In genomic region chr6:32944265-32944664, GRCh38 we compare ENCODE assay signal across 9 cellular contexts. TPM values are rescaled to one million over a fixed set of nuclear protein-coding genes. Genes with fewer than 3 reads are reported as not detected.
DNase-seq lines count a peak whose midpoint lies in the region; ATAC-seq and TF ChIP-seq lines count a peak whose summit lies in the region.
"Had no signal": no experiment of that assay in that cellular context is flagged by ENCODE, and none has a peak within 500 bp of the region (broad histone marks: within the 10 kb centered on the region; RNA-seq: fewer than 3 reads in every experiment).

No MANE protein-coding gene starts in this region.

- peak overlapping the region; percentile 98 to 100 (median 100) for H3K27ac Mint-ChIP-seq in naive B cell

- no peak overlapping the region for H3K27ac ChIP-seq in uterus
- H3K27ac ChIP-seq: C4-2B had no signal

- intact Hi-C loops in uterus (cut with DNase I; ENCODE audit: low total_unique reads) = no loop called here

- TF ChIP-seq CTCF in foreskin fibroblast (IDR thresholded peaks at IDR 0.05; ENCODE audit: low read depth, low read length) = no peak
- TF ChIP-seq CTCF in uterus (IDR thresholded peaks at IDR 0.05) = no peak

- no peak for TF ChIP-seq POLR2A in uterus (IDR thresholded peaks at IDR 0.05)

- peaks cover 13 to 21% of the 10 kb centered on the region in 2 donors for H3K36me3 Mint-ChIP-seq in naive B cell

- H3K9me3 Mint-ChIP-seq in naive B cell = no peaks in the 10 kb centered on the region

- H3K9me3 ChIP-seq in uterus = no peaks in the 10 kb centered on the region

- ATAC-seq in HG03354 (IDR thresholded peaks at IDR 0.05; ENCODE audit: poor library complexity, severe bottlenecking, unreplicated experiment) (peak; percentile 47), naive B cell (ENCODE audit: low read depth in 2 of 2) (peak; percentile 56 to 59)

- H3K4me1 Mint-ChIP-seq in naive B cell = peaks cover 78 to 82% (median 80%) of the 10 kb centered on the region in 3 donors

- H3K4me3 Mint-ChIP-seq in naive B cell = peak overlapping the region; percentile 88 to 100 (median 97)

- no peaks in the 10 kb centered on the region for H3K27me3 Mint-ChIP-seq in naive B cell

- no peaks in the 10 kb centered on the region for H3K36me3 ChIP-seq in uterus

- peak; percentile 42 for DNase-seq in stimulated activated CD4-positive, alpha-beta T cell treated with anti-CD3 and anti-CD28 coated beads, Interleukin-15, amount 100 ng/mL, for 24 hours
- DNase-seq in stimulated activated CD4-positive, alpha-beta T cell treated with anti-CD3 and anti-CD28 coated beads, Interleukin-12 subunit alpha, Interleukin-12 subunit beta, amount 100 ng/mL, for 4 hours = no peak
- peak; percentile 13 for DNase-seq in activated CD4-positive, alpha-beta T cell treated with anti-CD3 and anti-CD28 coated beads, Interleukin-2, amount 50 U/mL, for 1 hour
- peak; percentile 90 for DNase-seq in naive B cell
- no peak for DNase-seq in foreskin fibroblast
- no peak for DNase-seq in COLO829 (ENCODE audit: low spot score)
- no peak for DNase-seq in uterus

- H3K4me3 ChIP-seq in foreskin fibroblast (ENCODE audit: low read depth in 1 of 2, low read length in 2 of 2) = no peak overlapping the region
- H3K4me3 ChIP-seq in uterus = no peak overlapping the region

- no peaks in the 10 kb centered on the region for H3K4me1 ChIP-seq in uterus

- no peaks in the 10 kb centered on the region for H3K27me3 ChIP-seq in uterus

RNA-seq across cellular contexts. Expression of gene HLA-DMB, which starts 3.4 kb away (rescaled TPM):
- polyA plus RNA-seq in naive B cell (ENCODE audit: low read depth in 6 of 6) = 1,000 to 10,000 TPM; 1,171 to 1,354 (median 1,198) TPM
- 10 to 100 TPM; 16.9 to 29.4 (median 22.4) TPM for total RNA-seq in uterus

RNA-seq across cellular contexts. Expression of gene HLA-DMA, which starts 8.6 kb away (rescaled TPM):
- polyA plus RNA-seq in naive B cell (ENCODE audit: low read depth in 6 of 6) = 1,000 to 10,000 TPM; 1,101 to 1,557 (median 1,371) TPM
- total RNA-seq in uterus = 100 to 1,000 TPM in 1 of 4 donors, 10 to 100 TPM in 2, 1 to 10 TPM in 1; 6.6 to 134 (median 51.7) TPM

RNA-seq across cellular contexts. Expression of gene BRD2, which starts 24.1 kb away (rescaled TPM):
- polyA plus RNA-seq in naive B cell (ENCODE audit: low read depth in 6 of 6) = 100 to 1,000 TPM in 1 of 6 donors, 10 to 100 TPM in 5; 26.9 to 148 (median 48.5) TPM
- 100 to 1,000 TPM in 2 of 4 donors, 10 to 100 TPM in 2; 42.5 to 202 (median 120) TPM for total RNA-seq in uterus

Comparison
In these comparisons a context has a peak if more than half of its experiments do, and no peak if none do; other contexts are left out.
1. DNase-seq: peak in stimulated activated CD4-positive, alpha-beta T cell treated with anti-CD3 and anti-CD28 coated beads, Interleukin-15, amount 100 ng/mL, for 24 hours (single experiment), activated CD4-positive, alpha-beta T cell treated with anti-CD3 and anti-CD28 coated beads, Interleukin-2, amount 50 U/mL, for 1 hour (single experiment) and naive B cell (single experiment); none in stimulated activated CD4-positive, alpha-beta T cell treated with anti-CD3 and anti-CD28 coated beads, Interleukin-12 subunit alpha, Interleukin-12 subunit beta, amount 100 ng/mL, for 4 hours (single experiment), foreskin fibroblast (0 of 2), COLO829 (single experiment) and uterus (0 of 2).